ENCODE assay signal across 18 cellular contexts in the genomic region with DNA sequence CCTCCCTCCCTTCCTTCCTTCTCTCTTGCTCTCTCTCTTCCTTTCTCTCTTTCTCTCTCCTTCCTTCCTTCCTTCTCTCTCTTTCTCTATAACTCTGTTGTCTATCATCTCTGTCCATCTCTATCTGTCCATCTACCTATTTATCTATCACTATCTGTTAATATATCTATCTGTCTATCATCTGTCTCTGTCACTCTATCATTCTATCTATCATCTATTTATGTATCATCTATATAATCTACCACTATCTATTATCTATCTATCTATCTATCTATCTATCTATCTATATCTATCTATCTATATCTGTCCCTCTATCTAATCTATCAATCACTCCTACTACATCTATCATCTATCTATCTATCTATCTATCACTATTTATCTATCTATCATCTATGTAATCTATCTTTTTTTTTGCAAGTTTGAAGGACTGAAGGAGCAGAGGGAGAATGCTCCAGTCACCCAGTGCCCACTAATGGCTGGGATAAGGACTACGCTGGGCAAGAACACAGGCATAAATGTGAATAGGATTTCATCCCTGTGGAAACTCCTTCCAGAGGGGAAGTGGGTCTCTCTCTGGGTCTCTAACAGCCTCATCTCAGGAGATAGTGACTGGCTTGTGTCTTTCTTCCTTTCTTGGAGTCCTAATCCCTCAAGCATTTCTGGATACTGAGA.
DNase-seq lines count a peak whose midpoint lies in the region; ATAC-seq and TF ChIP-seq lines count a peak whose summit lies in the region.
"Had no signal": no experiment of that assay in that cellular context is flagged by ENCODE, and none has a peak within 500 bp of the region (broad histone marks: within the 10 kb centered on the region; RNA-seq: fewer than 3 reads in every experiment).

No MANE protein-coding gene starts in this region.

- H3K4me3 ChIP-seq in BE2C (ENCODE audit: low read depth, low read length) (no peak overlapping the region), HEK293 (ENCODE audit: low read depth, low read length) (no peak overlapping the region), astrocyte of the spinal cord (ENCODE audit: low read depth, low read length) (no peak overlapping the region), H7 (ENCODE audit: insufficient read depth, low read depth, low read length) (no peak overlapping the region)
- H3K4me3 ChIP-seq: SK-N-MC, skin epidermis had no signal

- H3K4me3 Mint-ChIP-seq in activated naive CD8-positive, alpha-beta T cell treated with anti-CD3 and anti-CD28 coated beads, Interleukin-2, amount 50 U/mL, for 24 hours: no peak overlapping the region
- H3K4me3 Mint-ChIP-seq: activated B cell treated with CpG ODN at 0.5 μM for 24 hours, neural crest cell had no signal

- CTCF ChIA-PET in HEK293 (lab: Yijun Ruan, JAX): interaction anchor here (1.2 kb wide), 1 partner anchor 345 kb away, joined by 3 read pairs; no protein-coding TSS in a partner anchor

- no peaks in the 10 kb centered on the region for H3K36me3 Mint-ChIP-seq in activated naive CD8-positive, alpha-beta T cell treated with anti-CD3 and anti-CD28 coated beads, Interleukin-2, amount 50 U/mL, for 24 hours (ENCODE audit: low read depth)

- H3K4me1 ChIP-seq in BE2C: peaks cover 39% of the 10 kb centered on the region
- no peaks in the 10 kb centered on the region for H3K4me1 ChIP-seq in HEK293 (ENCODE audit: control insufficient read depth, insufficient read depth, low read length)
- H3K4me1 ChIP-seq: Caco-2 had no signal

- POLR2A ChIA-PET in HEK293 (lab: Yijun Ruan, JAX): no interaction called here

- in situ Hi-C loops in astrocyte of the spinal cord (cut with HindIII; ENCODE audit: low sequenced_read_pairs): no loop called here

- no peak overlapping the region for H3K27ac Mint-ChIP-seq in activated naive CD8-positive, alpha-beta T cell treated with anti-CD3 and anti-CD28 coated beads, Interleukin-2, amount 50 U/mL, for 24 hours
- H3K27ac Mint-ChIP-seq: activated B cell treated with CpG ODN at 0.5 μM for 24 hours had no signal

- H3K27me3 Mint-ChIP-seq in activated naive CD8-positive, alpha-beta T cell treated with anti-CD3 and anti-CD28 coated beads, Interleukin-2, amount 50 U/mL, for 24 hours: peaks cover 2% of the 10 kb centered on the region
- H3K27me3 Mint-ChIP-seq: activated B cell treated with CpG ODN at 0.5 μM for 24 hours had no signal

- no peaks in the 10 kb centered on the region for H3K9me3 Mint-ChIP-seq in activated naive CD8-positive, alpha-beta T cell treated with anti-CD3 and anti-CD28 coated beads, Interleukin-2, amount 50 U/mL, for 24 hours
- H3K9me3 Mint-ChIP-seq: activated B cell treated with CpG ODN at 0.5 μM for 24 hours, neural crest cell had no signal

- DNase-seq in BE2C (no peak), astrocyte of the spinal cord (ENCODE audit: low read depth, low spot score) (peak; percentile 21), iris pigment epithelial cell (ENCODE audit: low read depth) (peak; percentile 31), NCI-H774 (lab: John Stamatoyannopoulos, UW) (no peak), H7 (no peak)
- DNase-seq in activated CD4-positive, alpha-beta T cell treated with anti-CD3 and anti-CD28 coated beads, Interleukin-2, amount 50 U/mL, for 4 hours: no peak
- DNase-seq in activated naive CD8-positive, alpha-beta T cell treated with anti-CD3 and anti-CD28 coated beads, Interleukin-2, amount 50 U/mL, for 24 hours: no peak
- DNase-seq: activated B cell treated with CpG ODN at 0.5 μM for 24 hours; Caco-2; effector CD4-positive, alpha-beta T cell; Karpas-422; left colon; NCI-H2107; substantia nigra had no signal

- H3K27me3 ChIP-seq in BE2C (no peaks in the 10 kb centered on the region), H7 (ENCODE audit: control insufficient read depth, insufficient read depth, low read length) (no peaks in the 10 kb centered on the region)

- H3K36me3 ChIP-seq in BE2C (no peaks in the 10 kb centered on the region), HEK293 (ENCODE audit: control insufficient read depth in 2 of 2, insufficient read depth in 1 of 2, low read length in 2 of 2) (no peaks in the 10 kb centered on the region), H7 (replicated peaks; ENCODE audit: control insufficient read depth, insufficient read depth, low read length) (no peaks in the 10 kb centered on the region)

- ATAC-seq in activated naive CD8-positive, alpha-beta T cell treated with anti-CD3 and anti-CD28 coated beads, Interleukin-2, amount 50 U/mL, for 24 hours: no peak
- ATAC-seq: left colon had no signal

- H3K9me3 ChIP-seq in BE2C: no peaks in the 10 kb centered on the region
- no peaks in the 10 kb centered on the region for H3K9me3 ChIP-seq in HEK293 (ENCODE audit: control insufficient read depth, insufficient read depth, low read depth, low read length)
- H3K9me3 ChIP-seq: Caco-2 had no signal

- no peak overlapping the region for H3K27ac ChIP-seq in HEK293 (ENCODE audit: extremely low read depth, low read depth, low read length)
- H3K27ac ChIP-seq: SK-N-MC, skin epidermis had no signal

- peak; percentile 47 for TF ChIP-seq CTCF in BE2C (IDR thresholded peaks at IDR 0.05; ENCODE audit: low read depth, low read length)
- peak; percentile 8; the same call in 1 of the 2 replicates for TF ChIP-seq CTCF in HEK293 (tag by site-specific recombination; IDR thresholded peaks at IDR 0.05)
- TF ChIP-seq CTCF in astrocyte of the spinal cord (IDR thresholded peaks at IDR 0.05; ENCODE audit: low read depth, low read length): peak; percentile 61

- peaks cover 51% of the 10 kb centered on the region for H3K4me1 Mint-ChIP-seq in activated naive CD8-positive, alpha-beta T cell treated with anti-CD3 and anti-CD28 coated beads, Interleukin-2, amount 50 U/mL, for 24 hours

TF ChIP-seq in HEK293, 187 proteins besides CTCF, POLR2A, EP300 and RAD21:
- no peak for TF ChIP-seq ZNF140 (tag by site-specific recombination; IDR thresholded peaks at IDR 0.05)
- TF ChIP-seq ZNF366 (tag by site-specific recombination; conservative IDR thresholded peaks at IDR 0.05): peak; percentile 64
- TF ChIP-seq ZNF624 (tag by site-specific recombination; IDR thresholded peaks at IDR 0.05): no peak

Comparison
In these comparisons a context has a peak if more than half of its experiments do, and no peak if none do; other contexts are left out.
1. DNase-seq: peak in astrocyte of the spinal cord (single experiment) and iris pigment epithelial cell (single experiment); none in BE2C (single experiment), activated CD4-positive, alpha-beta T cell treated with anti-CD3 and anti-CD28 coated beads, Interleukin-2, amount 50 U/mL, for 4 hours (0 of 2), NCI-H774 (single experiment), activated naive CD8-positive, alpha-beta T cell treated with anti-CD3 and anti-CD28 coated beads, Interleukin-2, amount 50 U/mL, for 24 hours (single experiment) and H7 (single experiment).
2. CTCF ChIP-seq: peak in every context shown above with its lines; median percentile 61 in astrocyte of the spinal cord; 47 in BE2C; 8 in HEK293.